ENCODE assay signal across 14 cellular contexts in genomic region chr14:64208261-64208660, GRCh38.
DNase-seq lines count a peak whose midpoint lies in the region; ATAC-seq and TF ChIP-seq lines count a peak whose summit lies in the region.
"Had no signal": no experiment of that assay in that cellular context is flagged by ENCODE, and none has a peak within 500 bp of the region (broad histone marks: within the 10 kb centered on the region; RNA-seq: fewer than 3 reads in every experiment).

No MANE protein-coding gene starts in this region.

- H3K79me2 ChIP-seq in H9 (ENCODE audit: insufficient read depth, low read length) = no peaks in the 10 kb centered on the region
- H3K79me2 ChIP-seq in OCI-LY3 (ENCODE audit: low read length) = no peaks in the 10 kb centered on the region

- no peak overlapping the region for H3K14ac ChIP-seq in H9 (ENCODE audit: insufficient read depth, low read length)

- no peaks in the 10 kb centered on the region for H3K27me3 Mint-ChIP-seq in H9 (ENCODE audit: low read depth)
- no peaks in the 10 kb centered on the region for H3K27me3 Mint-ChIP-seq in naive thymus-derived CD8-positive, alpha-beta T cell

- ATAC-seq in esophagus mucosa (peak; percentile 7), upper lobe of right lung (no peak), GM18909 (IDR thresholded peaks at IDR 0.05; ENCODE audit: poor library complexity, unreplicated experiment) (no peak), GM21381 (IDR thresholded peaks at IDR 0.05; ENCODE audit: unreplicated experiment) (no peak)
- no peak for ATAC-seq in naive thymus-derived CD8-positive, alpha-beta T cell
- ATAC-seq: HCT116 had no signal

- no peaks in the 10 kb centered on the region for H4K20me1 ChIP-seq in H9 (ENCODE audit: control insufficient read depth, insufficient read depth, insufficient read length)
- no peaks in the 10 kb centered on the region for H4K20me1 ChIP-seq in OCI-LY3 (ENCODE audit: insufficient read depth, low read length)

- intact Hi-C loops in upper lobe of right lung (cut with DNase I) = no loop called here

- no peak overlapping the region for H3K4ac ChIP-seq in H9 (ENCODE audit: low read depth, low read length)

- H3K4me2 ChIP-seq in H9 (ENCODE audit: insufficient read depth, insufficient read length, low read length) = no peak overlapping the region
- H3K4me2 ChIP-seq in OCI-LY3 (ENCODE audit: low read length) = no peak overlapping the region

- no CpG with 5 or more reads among the region's 7 CpGs for WGBS in H9 (ENCODE audit: extremely low coverage, insufficient read length, low lambda C conversion rate)

- no peak overlapping the region for H3K27ac ChIP-seq in H9 (ENCODE audit: insufficient read length, low read depth, low read length)
- no peak overlapping the region for H3K27ac ChIP-seq in OCI-LY3 (ENCODE audit: low read length)
- H3K27ac ChIP-seq in upper lobe of right lung = peak overlapping the region; percentile 71

- no peak overlapping the region for H2BK15ac ChIP-seq in H9 (ENCODE audit: low read depth, low read length)

- no peak overlapping the region for H3K27ac Mint-ChIP-seq in H9
- H3K27ac Mint-ChIP-seq in naive thymus-derived CD8-positive, alpha-beta T cell = peak overlapping the region in 1 of 10 donors; percentile 9

- H3K4me1 Mint-ChIP-seq in H9 = peaks cover 8% of the 10 kb centered on the region in 2 experiments
- peaks cover 2 to 9% (median 4%) of the 10 kb centered on the region in 4 donors for H3K4me1 Mint-ChIP-seq in naive thymus-derived CD8-positive, alpha-beta T cell

- H3T11ph ChIP-seq in H9 (ENCODE audit: low read length) = no peak overlapping the region

- H3K9me3 ChIP-seq in H9 (ENCODE audit: control insufficient read depth, low read depth, low read length) = no peaks in the 10 kb centered on the region
- no peaks in the 10 kb centered on the region for H3K9me3 ChIP-seq in OCI-LY3 (ENCODE audit: insufficient read depth, low read length)
- no peaks in the 10 kb centered on the region for H3K9me3 ChIP-seq in upper lobe of right lung
- H3K9me3 ChIP-seq: Peyer's patch had no signal

- TF ChIP-seq CTCF in H9 (conservative IDR thresholded peaks at IDR 0.05) (0 out of 3 replicates have a peak, but pooled peaks have one; percentile 15), OCI-LY3 (IDR thresholded peaks at IDR 0.05; ENCODE audit: low read depth, low read length) (peak; percentile 25), upper lobe of right lung (IDR thresholded peaks at IDR 0.05) (no peak)

- no peak overlapping the region for H2AK5ac ChIP-seq in H9 (ENCODE audit: insufficient read length, low read length)

- H4K91ac ChIP-seq in H9 (ENCODE audit: insufficient read length, low read depth, low read length) = no peak overlapping the region

- H2BK120ac ChIP-seq in H9 (ENCODE audit: low read depth, low read length, poor library complexity, severe bottlenecking) = no peak overlapping the region

- no peak overlapping the region for H3K56ac ChIP-seq in H9 (ENCODE audit: insufficient read length, low read depth, low read length)

- H4K5ac ChIP-seq in H9 (ENCODE audit: insufficient read length, low read depth, low read length) = no peak overlapping the region

- H3K18ac ChIP-seq in H9 (ENCODE audit: insufficient read length, low read depth, low read length) = no peak overlapping the region

- H3K23me2 ChIP-seq in H9 (ENCODE audit: insufficient read length, low read depth, low read length, poor library complexity, severe bottlenecking) = no peaks in the 10 kb centered on the region

- H3K79me1 ChIP-seq in H9 (ENCODE audit: insufficient read depth, low read depth, low read length, poor library complexity, severe bottlenecking) = no peaks in the 10 kb centered on the region

- H3K4me3 ChIP-seq in OCI-LY3 (ENCODE audit: low read length) (no peak overlapping the region), upper lobe of right lung (no peak overlapping the region)
- H3K4me3 ChIP-seq: Peyer's patch had no signal

- H2AFZ ChIP-seq in H9 (ENCODE audit: low read length) (no peak overlapping the region), OCI-LY3 (ENCODE audit: low read depth, low read length) (no peak overlapping the region)

- H3K9ac ChIP-seq in H9 (ENCODE audit: extremely low read depth, insufficient read length, low read length) = no peak overlapping the region
- H3K9ac ChIP-seq in OCI-LY3 (ENCODE audit: low read length) = no peak overlapping the region

- no peak overlapping the region for H2BK12ac ChIP-seq in H9 (ENCODE audit: insufficient read length, low read depth, low read length)

- H3K4me1 ChIP-seq in H9 (ENCODE audit: insufficient read depth, low read length) = no peaks in the 10 kb centered on the region
- H3K4me1 ChIP-seq in OCI-LY3 (ENCODE audit: low read length) = peaks cover 35% of the 10 kb centered on the region
- no peaks in the 10 kb centered on the region for H3K4me1 ChIP-seq in upper lobe of right lung

- DNase-seq in H9 = no peak
- no peak for DNase-seq in upper lobe of right lung
- DNase-seq in naive thymus-derived CD8-positive, alpha-beta T cell = no peak
- DNase-seq: C1 segment of cervical spinal cord, DMS79, NCI-H1417, NCI-H187 treated with DMSO at 0.1 percent for 48 hours, NCI-H526 had no signal

- H3K9me3 Mint-ChIP-seq in H9 = no peaks in the 10 kb centered on the region
- no peaks in the 10 kb centered on the region for H3K9me3 Mint-ChIP-seq in naive thymus-derived CD8-positive, alpha-beta T cell

- no peak overlapping the region for H2BK5ac ChIP-seq in H9 (ENCODE audit: insufficient read length, low read length)

- no peak overlapping the region for H4K8ac ChIP-seq in H9 (replicated peaks; ENCODE audit: insufficient read length, low read depth, low read length)

- peaks cover 35 to 54% (median 44%) of the 10 kb centered on the region in 3 experiments; a peak in 6 of 7 replicates for H3K36me3 Mint-ChIP-seq in H9 (ENCODE audit: insufficient read depth in 1 of 3, low read depth in 3 of 3)
- peaks cover 5 to 70% (median 21%) of the 10 kb centered on the region in 3 donors for H3K36me3 Mint-ChIP-seq in naive thymus-derived CD8-positive, alpha-beta T cell

- H3K36me3 ChIP-seq in OCI-LY3 (replicated peaks; ENCODE audit: low read depth, low read length) (peaks cover 7% of the 10 kb centered on the region), upper lobe of right lung (peaks cover 31% of the 10 kb centered on the region)

- no peak overlapping the region for H3K4me3 Mint-ChIP-seq in H9
- H3K4me3 Mint-ChIP-seq in naive thymus-derived CD8-positive, alpha-beta T cell = no peak overlapping the region

- no peak overlapping the region for H3K23ac ChIP-seq in H9 (ENCODE audit: insufficient read length, low read depth, low read length)

- H3K27me3 ChIP-seq in H9 (ENCODE audit: insufficient read depth, low read length) (no peaks in the 10 kb centered on the region), OCI-LY3 (ENCODE audit: low read depth, low read length) (no peaks in the 10 kb centered on the region; the same call in 1 of the 2 replicates), upper lobe of right lung (no peaks in the 10 kb centered on the region)
- H3K27me3 ChIP-seq: Peyer's patch had no signal

- H2BK20ac ChIP-seq in H9 (ENCODE audit: low read depth, low read length, poor library complexity, severe bottlenecking) = no peak overlapping the region

- POLR2A ChIA-PET in naive thymus-derived CD8-positive, alpha-beta T cell (lab: Charles Lee) = no interaction called here
